9 cellular contexts compared by ENCODE assay signal in genomic region chr21:15522148-15522547, GRCh38.
"Had no signal": no experiment of that assay in that cellular context is flagged by ENCODE, and none has a peak within 500 bp of the region (broad histone marks: within the 10 kb centered on the region; RNA-seq: fewer than 3 reads in every experiment).

No MANE protein-coding gene starts in this region.

- H3K4me2 ChIP-seq: GM23338 had no signal

- DNase-seq: H9, HCEC 1CT, IMR-90, KG1 had no signal

- H3K4me3 ChIP-seq: GM23338, K562 had no signal

- FAIRE-seq: H1, H54, HTR-8/SVneo, K562 had no signal
